ENCODE assay signal across 8 cellular contexts in the genomic region with DNA sequence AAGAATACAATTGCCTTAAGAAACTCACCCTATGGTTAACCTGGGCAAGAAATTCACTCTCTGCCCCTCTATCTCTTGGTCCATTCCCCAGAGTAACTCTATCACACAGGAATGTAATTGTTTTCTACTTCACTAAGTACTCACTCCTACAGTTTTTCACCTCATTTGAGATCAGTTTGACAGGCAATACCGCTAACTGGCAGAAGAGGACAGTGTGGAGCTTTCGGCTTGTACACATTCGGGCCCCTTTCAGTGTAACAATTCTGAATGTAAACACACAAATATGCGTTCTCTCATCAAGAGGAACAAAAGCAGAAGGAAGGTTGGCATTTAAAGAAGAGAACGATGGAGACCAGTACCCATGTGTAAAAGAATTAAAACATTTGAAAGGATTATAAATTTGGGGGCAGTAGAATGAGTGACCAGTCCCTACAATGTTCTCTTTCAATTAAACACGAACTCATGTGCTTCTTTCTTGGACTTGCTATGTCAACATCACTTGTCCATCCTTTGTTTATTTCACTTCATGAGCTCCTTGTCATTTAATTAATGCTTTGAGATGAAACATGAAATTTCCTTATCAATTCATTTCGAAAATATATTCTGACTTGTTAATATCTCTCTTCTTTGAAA.
DNase-seq lines count a peak whose midpoint lies in the region; ATAC-seq, FAIRE-seq and TF ChIP-seq lines count a peak whose summit lies in the region.

No MANE protein-coding gene starts in this region.

- H3K36me3 ChIP-seq in bronchial epithelial cell (ENCODE audit: control insufficient read depth, insufficient read depth, low read length) (no peaks in the 10 kb centered on the region), neuronal stem cell (replicated peaks in 1 of 2; ENCODE audit: control insufficient read depth in 2 of 2, insufficient read depth in 2 of 2, low read length in 2 of 2) (no peaks in the 10 kb centered on the region)

- peak; percentile 32 for DNase-seq in AG08396 (ENCODE audit: low spot score)
- DNase-seq in NCI-H1694 treated with DMSO at 0.1 percent for 48 hours (lab: John Stamatoyannopoulos, UW), result peak; percentile 61
- peak; percentile 57 for DNase-seq in bronchial epithelial cell (ENCODE audit: low read depth)
- peak; percentile 38 for DNase-seq in neuronal stem cell (ENCODE audit: low spot score)
- DNase-seq in stimulated activated naive CD8-positive, alpha-beta T cell treated with anti-CD3 and anti-CD28 coated beads, Interleukin-15, amount 100 ng/mL, for 72 hours, result no peak
- DNase-seq in activated CD8-positive, alpha-beta memory T cell treated with anti-CD3 and anti-CD28 coated beads, Interleukin-2, amount 50 U/mL, for 48 hours, result no peak
- DNase-seq in stimulated activated CD4-positive, alpha-beta T cell treated with anti-CD3 and anti-CD28 coated beads, Interleukin-1b, Interleukin-23, amount 100 ng/mL, for 48 hours, result no peak

- no peaks in the 10 kb centered on the region for H3K4me1 ChIP-seq in neuronal stem cell (ENCODE audit: control insufficient read depth in 2 of 2, insufficient read depth in 1 of 2, low read depth in 1 of 2, low read length in 2 of 2)

- no peak overlapping the region for H3K18ac ChIP-seq in neuronal stem cell (ENCODE audit: low read length)

- peak overlapping the region; percentile 21 for H2AFZ ChIP-seq in neuronal stem cell (ENCODE audit: low read length)

- H3K4me2 ChIP-seq in neuronal stem cell (ENCODE audit: insufficient read depth, low read length, poor library complexity, severe bottlenecking), result no peak overlapping the region

- no peak overlapping the region for H4K8ac ChIP-seq in neuronal stem cell (ENCODE audit: low read depth, low read length)

- H3K4me3 ChIP-seq in bronchial epithelial cell (ENCODE audit: low read depth, low read length), result no peak overlapping the region
- no peak overlapping the region for H3K4me3 ChIP-seq in neuronal stem cell (ENCODE audit: low read length in 2 of 2)

- no peaks in the 10 kb centered on the region for H3K79me1 ChIP-seq in neuronal stem cell (ENCODE audit: low read depth, low read length)

- H3K4ac ChIP-seq in neuronal stem cell (ENCODE audit: low read length), result no peak overlapping the region

- FAIRE-seq in bronchial epithelial cell (lab: Jason Lieb, UNC), result peak; percentile 66

- peaks cover 5 to 20% of the 10 kb centered on the region in 2 donors for H3K9me3 Mint-ChIP-seq in stimulated activated naive CD8-positive, alpha-beta T cell treated with anti-CD3 and anti-CD28 coated beads, Interleukin-15, amount 100 ng/mL, for 72 hours

- no peak overlapping the region for H2BK5ac ChIP-seq in neuronal stem cell (ENCODE audit: low read length)

- ATAC-seq in GM18519 (IDR thresholded peaks at IDR 0.05; ENCODE audit: low FRiP score, unreplicated experiment), result peak; percentile 70
- ATAC-seq in stimulated activated naive CD8-positive, alpha-beta T cell treated with anti-CD3 and anti-CD28 coated beads, Interleukin-15, amount 100 ng/mL, for 72 hours, result no peak

- no peak overlapping the region for H2AK5ac ChIP-seq in neuronal stem cell (ENCODE audit: low read depth, low read length)

- H3K9me3 ChIP-seq in neuronal stem cell (replicated peaks in 1 of 2; ENCODE audit: control insufficient read depth in 2 of 2, insufficient read depth in 1 of 2, low read depth in 1 of 2, low read length in 2 of 2), result no peaks in the 10 kb centered on the region

- no peaks in the 10 kb centered on the region for H3K4me1 Mint-ChIP-seq in stimulated activated naive CD8-positive, alpha-beta T cell treated with anti-CD3 and anti-CD28 coated beads, Interleukin-15, amount 100 ng/mL, for 72 hours

- H3K4me3 Mint-ChIP-seq in stimulated activated naive CD8-positive, alpha-beta T cell treated with anti-CD3 and anti-CD28 coated beads, Interleukin-15, amount 100 ng/mL, for 72 hours, result no peak overlapping the region

- no peak overlapping the region for H3K27ac Mint-ChIP-seq in stimulated activated naive CD8-positive, alpha-beta T cell treated with anti-CD3 and anti-CD28 coated beads, Interleukin-15, amount 100 ng/mL, for 72 hours

- H3K9ac ChIP-seq in neuronal stem cell (ENCODE audit: low read depth, low read length, poor library complexity), result no peak overlapping the region

- no peak overlapping the region for H3K14ac ChIP-seq in neuronal stem cell (ENCODE audit: low read length)

- no CpG with 5 or more reads among the region's 7 CpGs for WGBS in neuronal stem cell (ENCODE audit: extremely low coverage in 2 of 2, insufficient read length in 2 of 2, insufficient replicate concordance in 1 of 2), 2 donors

- H3K23ac ChIP-seq in neuronal stem cell (ENCODE audit: low read depth, low read length, poor library complexity), result no peak overlapping the region

- H2BK15ac ChIP-seq in neuronal stem cell (ENCODE audit: low read length), result no peak overlapping the region

- no peak overlapping the region for H2BK12ac ChIP-seq in neuronal stem cell (ENCODE audit: low read length)

- no peak overlapping the region for H2BK120ac ChIP-seq in neuronal stem cell (ENCODE audit: low read depth, low read length)

- no peak overlapping the region for H3K27ac ChIP-seq in neuronal stem cell (replicated peaks; ENCODE audit: low read length)

- H4K91ac ChIP-seq in neuronal stem cell (ENCODE audit: low read depth, low read length, poor library complexity), result no peak overlapping the region

- peak; percentile 67 for TF ChIP-seq CTCF in bronchial epithelial cell (IDR thresholded peaks at IDR 0.05; ENCODE audit: insufficient read depth, low read length, severe bottlenecking)

- H3K27me3 ChIP-seq in bronchial epithelial cell (ENCODE audit: control insufficient read depth, insufficient read depth, low read length) (no peaks in the 10 kb centered on the region), neuronal stem cell (ENCODE audit: control insufficient read depth in 3 of 3, insufficient read depth in 3 of 3, low read depth in 1 of 3, low read length in 3 of 3) (no peaks in the 10 kb centered on the region)

- H3K27me3 Mint-ChIP-seq in stimulated activated naive CD8-positive, alpha-beta T cell treated with anti-CD3 and anti-CD28 coated beads, Interleukin-15, amount 100 ng/mL, for 72 hours, result peaks cover 6% of the 10 kb centered on the region

Comparison
In these comparisons a context has a peak if more than half of its experiments do, and no peak if none do; other contexts are left out.
1. DNase-seq: peak in AG08396 (single experiment), NCI-H1694 treated with DMSO at 0.1 percent for 48 hours (single experiment), bronchial epithelial cell (single experiment) and neuronal stem cell (single experiment); none in stimulated activated naive CD8-positive, alpha-beta T cell treated with anti-CD3 and anti-CD28 coated beads, Interleukin-15, amount 100 ng/mL, for 72 hours (0 of 2), activated CD8-positive, alpha-beta memory T cell treated with anti-CD3 and anti-CD28 coated beads, Interleukin-2, amount 50 U/mL, for 48 hours (single experiment) and stimulated activated CD4-positive, alpha-beta T cell treated with anti-CD3 and anti-CD28 coated beads, Interleukin-1b, Interleukin-23, amount 100 ng/mL, for 48 hours (single experiment).